In genomic region chr4:2483237-2483636, GRCh38 we compare ENCODE assay signal across 11 cellular contexts. TPM values are rescaled to one million over a fixed set of nuclear protein-coding genes. Genes with fewer than 3 reads are reported as not detected.
DNase-seq lines count a peak whose midpoint lies in the region; ATAC-seq and TF ChIP-seq lines count a peak whose summit lies in the region.
"Had no signal": no experiment of that assay in that cellular context is flagged by ENCODE, and none has a peak within 500 bp of the region (broad histone marks: within the 10 kb centered on the region; RNA-seq: fewer than 3 reads in every experiment).

No MANE protein-coding gene starts in this region.

- DNase-seq in LNCaP clone FGC (ENCODE audit: low read depth) (no peak), dorsolateral prefrontal cortex (no peak), trophoblast cell (no peak), C1 segment of cervical spinal cord (lab: John Stamatoyannopoulos, UW) (no peak), AG20443 (ENCODE audit: low spot score) (no peak)
- no peak for DNase-seq in stimulated activated naive CD4-positive, alpha-beta T cell treated with Interleukin-2 at 50 U/mL for 16 hours (lab: John Stamatoyannopoulos, UW)
- DNase-seq: mesendoderm, NCI-H1048, T1000 had no signal

- peak overlapping the region; percentile 46 for H3K23ac ChIP-seq in trophoblast cell (ENCODE audit: low read length)

- H3K4me3 ChIP-seq in LNCaP clone FGC (ENCODE audit: low read depth, low read length): 0 out of 2 replicates have a peak overlapping the region, but pooled peaks have one; percentile 15
- no peak overlapping the region for H3K4me3 ChIP-seq in dorsolateral prefrontal cortex
- H3K4me3 ChIP-seq in trophoblast cell (ENCODE audit: low read depth, low read length): no peak overlapping the region

- H4K8ac ChIP-seq in trophoblast cell (ENCODE audit: low read depth, low read length): no peak overlapping the region

- TF ChIP-seq CTCF in C4-2B (conservative IDR thresholded peaks at IDR 0.05) (no peak), LNCaP clone FGC (IDR thresholded peaks at IDR 0.05; ENCODE audit: control insufficient read depth, extremely low read depth, insufficient read depth) (no peak), dorsolateral prefrontal cortex (IDR thresholded peaks at IDR 0.05 in 54 of 56, conservative IDR thresholded peaks at IDR 0.05 in 2 of 56; ENCODE audit: low read depth in 1 of 56, partially characterized antibody in 56 of 56) (no peak)

- no peak overlapping the region for H4K12ac ChIP-seq in trophoblast cell (ENCODE audit: low read depth, low read length)

- no peak overlapping the region for H2BK120ac ChIP-seq in trophoblast cell (ENCODE audit: insufficient read depth, low read length, poor library complexity)

- H2AFZ ChIP-seq in trophoblast cell (ENCODE audit: insufficient read depth, low read length, poor library complexity): no peak overlapping the region

- H2AK5ac ChIP-seq in trophoblast cell (ENCODE audit: low read length): no peak overlapping the region

- H4K91ac ChIP-seq in trophoblast cell (ENCODE audit: low read depth, low read length): no peak overlapping the region

- no peak overlapping the region for H2BK5ac ChIP-seq in trophoblast cell (ENCODE audit: low read depth, low read length, poor library complexity)

- H3K27ac ChIP-seq in C4-2B (peak overlapping the region; percentile 67), dorsolateral prefrontal cortex (peak overlapping the region in 52 of 59 donors; percentile 15 to 88 (median 74)), trophoblast cell (ENCODE audit: low read depth, low read length) (no peak overlapping the region)

- no peak overlapping the region for H3K14ac ChIP-seq in trophoblast cell (ENCODE audit: low read length)

- H3K36me3 ChIP-seq in trophoblast cell (ENCODE audit: control insufficient read depth in 1 of 2, insufficient read depth in 2 of 2, low read length in 2 of 2): peaks cover 0 to 4% of the 10 kb centered on the region in 2 experiments

- no peak overlapping the region for H3K4me2 ChIP-seq in trophoblast cell (ENCODE audit: low read length)

- peaks cover 4 to 18% of the 10 kb centered on the region in 2 experiments for H3K4me1 ChIP-seq in trophoblast cell (ENCODE audit: control insufficient read depth in 1 of 2, insufficient read depth in 2 of 2, low read length in 2 of 2)

- no peak for ATAC-seq in GM21423 (IDR thresholded peaks at IDR 0.05; ENCODE audit: unreplicated experiment)

- H3K18ac ChIP-seq in trophoblast cell (ENCODE audit: low read length): no peak overlapping the region

- H2BK12ac ChIP-seq in trophoblast cell (ENCODE audit: low read length): no peak overlapping the region

- H3K9ac ChIP-seq in trophoblast cell (ENCODE audit: low read length): no peak overlapping the region

- H3K4ac ChIP-seq in trophoblast cell (ENCODE audit: low read depth, low read length): peak overlapping the region; percentile 91

- H3K79me1 ChIP-seq in trophoblast cell (ENCODE audit: low read length): no peaks in the 10 kb centered on the region

- no peaks in the 10 kb centered on the region for H3K27me3 ChIP-seq in dorsolateral prefrontal cortex
- H3K27me3 ChIP-seq in trophoblast cell (ENCODE audit: insufficient read depth, low read length): no peaks in the 10 kb centered on the region

- no peaks in the 10 kb centered on the region for H3K9me3 ChIP-seq in trophoblast cell (ENCODE audit: insufficient read depth, low read depth, low read length)

- intact Hi-C loops in dorsolateral prefrontal cortex (cut with DNase I): no loop called here

- H3K79me2 ChIP-seq in trophoblast cell (ENCODE audit: control insufficient read depth, insufficient read depth, low read length, poor library complexity): peaks cover 47% of the 10 kb centered on the region

- WGBS in trophoblast cell (ENCODE audit: extremely low coverage, insufficient coverage, insufficient read length): no CpG with 5 or more reads among the region's 3 CpGs

RNA-seq across cellular contexts. Expression of gene RNF4, which starts 14.3 kb away (rescaled TPM):
- 10 to 100 TPM; 40.7 to 76.3 (median 56.4) TPM for total RNA-seq in dorsolateral prefrontal cortex
- 42.2 and 43.1 TPM in 2 replicates for polyA plus RNA-seq in trophoblast cell (2013)

RNA-seq across cellular contexts. Expression of gene FAM193A, which starts 53.2 kb away (rescaled TPM):
- total RNA-seq in dorsolateral prefrontal cortex: 10 to 100 TPM; 30.7 to 56.7 (median 40.1) TPM
- 12.4 and 13.0 TPM in 2 replicates for polyA plus RNA-seq in trophoblast cell (2013)
